In genomic region chr16:2673066-2673999, GRCh38 we compare ENCODE assay signal across 8 cellular contexts. TPM values are rescaled to one million over a fixed set of nuclear protein-coding genes. Genes with fewer than 3 reads are reported as not detected.
DNase-seq lines count a peak whose midpoint lies in the region; ATAC-seq and TF ChIP-seq lines count a peak whose summit lies in the region.

No MANE protein-coding gene starts in this region.

- DNase-seq in NCI-H1092 (lab: John Stamatoyannopoulos, UW): peak; percentile 93
- DNase-seq in SK-N-MC (ENCODE audit: low read depth, low spot score): no peak
- peak; percentile 96 for DNase-seq in glomerular visceral epithelial cell (ENCODE audit: extremely low spot score)
- DNase-seq in osteocyte (ENCODE audit: extremely low spot score, unreplicated experiment): peak; percentile 99
- peak; percentile 81 for DNase-seq in thoracic aorta (ENCODE audit: low spot score)

- no peaks in the 10 kb centered on the region for H3K9me3 ChIP-seq in SK-N-MC (ENCODE audit: low read depth, low read length)
- no peaks in the 10 kb centered on the region for H3K9me3 ChIP-seq in thoracic aorta

- H3K9ac ChIP-seq in SK-N-MC (ENCODE audit: insufficient read length): peak overlapping the region; percentile 60

- peak overlapping the region; percentile 70 for H3K27ac Mint-ChIP-seq in activated naive CD4-positive, alpha-beta T cell treated with anti-CD3 and anti-CD28 coated beads, Interleukin-2, amount 50 U/mL, for 24 hours
- peak overlapping the region; percentile 66 for H3K27ac Mint-ChIP-seq in osteocyte (ENCODE audit: unreplicated experiment)

- ATAC-seq in HG02610 (IDR thresholded peaks at IDR 0.05; ENCODE audit: unreplicated experiment) (peak; percentile 89), thoracic aorta (ENCODE audit: insufficient number of reproducible peaks, low FRiP score, low read depth) (peak; percentile 78)

- no peaks in the 10 kb centered on the region for H3K9me3 Mint-ChIP-seq in activated naive CD4-positive, alpha-beta T cell treated with anti-CD3 and anti-CD28 coated beads, Interleukin-2, amount 50 U/mL, for 24 hours
- no peaks in the 10 kb centered on the region for H3K9me3 Mint-ChIP-seq in osteocyte (ENCODE audit: unreplicated experiment)

- peak overlapping the region; percentile 85 for H3K4me3 Mint-ChIP-seq in activated naive CD4-positive, alpha-beta T cell treated with anti-CD3 and anti-CD28 coated beads, Interleukin-2, amount 50 U/mL, for 24 hours
- peak overlapping the region; percentile 76 for H3K4me3 Mint-ChIP-seq in osteocyte (ENCODE audit: unreplicated experiment)

- H3K4me3 ChIP-seq in GM08714 (ENCODE audit: low read length): peak overlapping the region; percentile 83
- peak overlapping the region; percentile 90 for H3K4me3 ChIP-seq in SK-N-MC
- H3K4me3 ChIP-seq in thoracic aorta: peak overlapping the region; percentile 77

- peaks cover 36% of the 10 kb centered on the region for H3K4me1 Mint-ChIP-seq in activated naive CD4-positive, alpha-beta T cell treated with anti-CD3 and anti-CD28 coated beads, Interleukin-2, amount 50 U/mL, for 24 hours
- H3K4me1 Mint-ChIP-seq in osteocyte (ENCODE audit: unreplicated experiment): peaks cover 25% of the 10 kb centered on the region

- TF ChIP-seq CTCF in osteocyte (IDR thresholded peaks at IDR 0.05): no peak
- no peak for TF ChIP-seq CTCF in thoracic aorta (IDR thresholded peaks at IDR 0.05)

- H3K36me3 Mint-ChIP-seq in activated naive CD4-positive, alpha-beta T cell treated with anti-CD3 and anti-CD28 coated beads, Interleukin-2, amount 50 U/mL, for 24 hours: peaks cover 4% of the 10 kb centered on the region
- H3K36me3 Mint-ChIP-seq in osteocyte (ENCODE audit: unreplicated experiment): peaks cover 5% of the 10 kb centered on the region

- H3K4me1 ChIP-seq in thoracic aorta (ENCODE audit: control insufficient read depth in 1 of 2, low read depth in 2 of 2): peaks cover 6 to 26% of the 10 kb centered on the region in 2 donors

- H3K27ac ChIP-seq in SK-N-MC (no peak overlapping the region), thoracic aorta (peak overlapping the region; percentile 63 to 72)

- H3K27me3 ChIP-seq in thoracic aorta (replicated peaks; ENCODE audit: insufficient read depth): no peaks in the 10 kb centered on the region

- H3K36me3 ChIP-seq in SK-N-MC (ENCODE audit: insufficient read depth, low read length): no peaks in the 10 kb centered on the region
- H3K36me3 ChIP-seq in thoracic aorta: peaks cover 6% of the 10 kb centered on the region

- no peaks in the 10 kb centered on the region for H3K27me3 Mint-ChIP-seq in activated naive CD4-positive, alpha-beta T cell treated with anti-CD3 and anti-CD28 coated beads, Interleukin-2, amount 50 U/mL, for 24 hours
- no peaks in the 10 kb centered on the region for H3K27me3 Mint-ChIP-seq in osteocyte (ENCODE audit: unreplicated experiment)

RNA-seq across cellular contexts. Expression of gene KCTD5, which starts 9.0 kb away (rescaled TPM):
- total RNA-seq in osteocyte (28.0 and 28.1 TPM in 2 replicates), thoracic aorta (10 to 100 TPM; 13.8 to 19.2 TPM)

RNA-seq across cellular contexts. Expression of gene PRSS27, which starts 46.7 kb away (rescaled TPM):
- total RNA-seq in osteocyte (4.2 and 5.5 TPM in 2 replicates), thoracic aorta (1 to 10 TPM; 4.4 to 8.7 TPM)
